ENCODE assay signal across 7 cellular contexts in the genomic region with DNA sequence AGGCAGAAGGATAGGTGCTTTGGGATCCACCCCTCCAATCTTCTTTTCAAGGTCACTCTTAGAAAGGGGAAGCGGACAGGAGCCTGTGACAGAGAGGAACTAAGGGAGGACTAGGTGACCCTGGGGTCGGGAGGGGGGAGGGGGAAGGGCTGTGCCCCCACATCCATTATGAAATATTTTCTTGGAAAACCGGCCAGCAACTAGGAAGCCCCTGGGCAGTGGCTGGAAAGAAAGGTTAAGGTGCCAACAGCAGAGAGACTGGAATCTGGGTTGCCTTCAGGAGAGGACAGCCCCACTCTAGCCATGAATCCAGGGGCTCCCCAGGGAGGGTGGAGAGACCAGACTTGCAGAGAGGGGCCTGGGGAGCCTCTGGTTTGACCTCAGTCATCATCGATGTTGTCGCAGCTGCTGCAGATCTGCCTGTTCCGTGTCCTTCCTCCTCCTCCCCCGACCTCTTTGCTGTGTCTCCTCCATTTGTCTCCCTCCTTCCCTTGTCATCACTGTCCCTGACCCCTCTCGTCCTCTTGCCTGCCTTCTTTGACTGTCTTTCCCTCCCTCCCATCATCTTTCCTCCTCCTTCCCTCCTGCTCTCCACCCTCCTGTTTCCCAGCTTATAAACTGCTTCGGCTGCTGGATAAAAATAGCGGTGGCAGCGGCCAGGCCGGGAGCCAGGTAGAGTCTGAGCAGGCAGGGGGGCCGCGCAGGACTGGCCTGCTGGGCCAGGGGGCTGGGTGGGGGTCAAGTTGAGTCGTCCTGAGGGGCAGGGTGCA. TPM values are rescaled to one million over a fixed set of nuclear protein-coding genes. Genes with fewer than 3 reads are reported as not detected.
DNase-seq lines count a peak whose midpoint lies in the region; ATAC-seq and TF ChIP-seq lines count a peak whose summit lies in the region.
"Had no signal": no experiment of that assay in that cellular context is flagged by ENCODE, and none has a peak within 500 bp of the region (broad histone marks: within the 10 kb centered on the region; RNA-seq: fewer than 3 reads in every experiment).

No MANE protein-coding gene starts in this region.

- H3K9ac ChIP-seq in parathyroid adenoma: no peak overlapping the region

- H3K79me2 ChIP-seq in parathyroid adenoma: no peaks in the 10 kb centered on the region

- H3K4me1 ChIP-seq in parathyroid adenoma: peaks cover 7% of the 10 kb centered on the region

- peaks cover 50% of the 10 kb centered on the region for H3K36me3 ChIP-seq in KOPT-K1 (ENCODE audit: insufficient read depth, low read length)
- H3K36me3 ChIP-seq in parathyroid adenoma (ENCODE audit: control insufficient read depth, insufficient read depth, low read length): no peaks in the 10 kb centered on the region

- peaks cover 2% of the 10 kb centered on the region for H3K36me3 Mint-ChIP-seq in activated naive CD4-positive, alpha-beta T cell treated with anti-CD3 and anti-CD28 coated beads, Interleukin-2, amount 10 ng/mL, durations not matched to agents 7 days and 5 days
- no peaks in the 10 kb centered on the region for H3K36me3 Mint-ChIP-seq in naive thymus-derived CD8-positive, alpha-beta T cell

- TF ChIP-seq CTCF in parathyroid adenoma (IDR thresholded peaks at IDR 0.05): no peak

- H2AFZ ChIP-seq in parathyroid adenoma: peak overlapping the region; percentile 50

- DNase-seq in cerebellum (ENCODE audit: low spot score): peak; percentile 48
- DNase-seq in activated naive CD4-positive, alpha-beta T cell treated with anti-CD3 and anti-CD28 coated beads, Interleukin-2, amount 10 ng/mL, durations not matched to agents 7 days and 5 days: no peak
- DNase-seq in naive thymus-derived CD8-positive, alpha-beta T cell: no peak

- H3K27me3 Mint-ChIP-seq in activated naive CD4-positive, alpha-beta T cell treated with anti-CD3 and anti-CD28 coated beads, Interleukin-2, amount 10 ng/mL, durations not matched to agents 7 days and 5 days: peaks cover 14% of the 10 kb centered on the region
- no peaks in the 10 kb centered on the region for H3K27me3 Mint-ChIP-seq in naive thymus-derived CD8-positive, alpha-beta T cell

- no peak overlapping the region for H3K4me3 Mint-ChIP-seq in activated naive CD4-positive, alpha-beta T cell treated with anti-CD3 and anti-CD28 coated beads, Interleukin-2, amount 10 ng/mL, durations not matched to agents 7 days and 5 days
- no peak overlapping the region for H3K4me3 Mint-ChIP-seq in naive thymus-derived CD8-positive, alpha-beta T cell

- H3K4me3 ChIP-seq in parathyroid adenoma (ENCODE audit: low read depth, low read length): no peak overlapping the region

- no peak for ATAC-seq in naive thymus-derived CD8-positive, alpha-beta T cell
- ATAC-seq in HG02642 (IDR thresholded peaks at IDR 0.05; ENCODE audit: poor library complexity, unreplicated experiment): no peak

- no peak overlapping the region for H3K4me2 ChIP-seq in parathyroid adenoma (ENCODE audit: low read length)

- H3K27me3 ChIP-seq in parathyroid adenoma (ENCODE audit: control insufficient read depth, insufficient read depth, low read length): no peaks in the 10 kb centered on the region

- H3K9me3 ChIP-seq in KOPT-K1 (ENCODE audit: insufficient read depth, low read length, poor library complexity, severe bottlenecking) (no peaks in the 10 kb centered on the region), parathyroid adenoma (ENCODE audit: control insufficient read depth, low read length) (no peaks in the 10 kb centered on the region)

- H3K27ac ChIP-seq in KOPT-K1 (ENCODE audit: low read depth, low read length, poor library complexity, severe bottlenecking) (peak overlapping the region; percentile 85), parathyroid adenoma (peak overlapping the region; percentile 20)

- CTCF ChIA-PET in activated naive CD4-positive, alpha-beta T cell treated with anti-CD3 and anti-CD28 coated beads, Interleukin-2, amount 10 ng/mL, durations not matched to agents 7 days and 5 days (lab: Charles Lee): interaction anchor here (1.7 to 2.5 kb wide), 2 partner anchors 11 to 54 kb away, joined by 7 to 11 read pairs; no protein-coding TSS in a partner anchor

- POLR2A ChIA-PET in naive thymus-derived CD8-positive, alpha-beta T cell (lab: Charles Lee): interaction anchor here (1.6 to 5.4 kb wide), 2 partner anchors 11 to 20 kb away, joined by 4 to 47 read pairs; a partner anchor contains a TSS

- H3K4me1 Mint-ChIP-seq in activated naive CD4-positive, alpha-beta T cell treated with anti-CD3 and anti-CD28 coated beads, Interleukin-2, amount 10 ng/mL, durations not matched to agents 7 days and 5 days: peaks cover 24% of the 10 kb centered on the region
- H3K4me1 Mint-ChIP-seq in naive thymus-derived CD8-positive, alpha-beta T cell: peaks cover 10 to 25% (median 17%) of the 10 kb centered on the region in 4 donors

- H3K27ac Mint-ChIP-seq in activated naive CD4-positive, alpha-beta T cell treated with anti-CD3 and anti-CD28 coated beads, Interleukin-2, amount 10 ng/mL, durations not matched to agents 7 days and 5 days: no peak overlapping the region
- no peak overlapping the region for H3K27ac Mint-ChIP-seq in naive thymus-derived CD8-positive, alpha-beta T cell

- H3K9me3 Mint-ChIP-seq in activated naive CD4-positive, alpha-beta T cell treated with anti-CD3 and anti-CD28 coated beads, Interleukin-2, amount 10 ng/mL, durations not matched to agents 7 days and 5 days: no peaks in the 10 kb centered on the region
- no peaks in the 10 kb centered on the region for H3K9me3 Mint-ChIP-seq in naive thymus-derived CD8-positive, alpha-beta T cell

RNA-seq across cellular contexts. Expression of a gene that starts 3.2 kb away (rescaled TPM):
- 10.8 TPM for total RNA-seq in cerebellum
- total RNA-seq in naive thymus-derived CD8-positive, alpha-beta T cell: 1 to 10 TPM; 1.3 to 2.3 TPM
- 1 to 10 TPM; 2.0 to 2.6 (median 2.5) TPM for polyA plus RNA-seq in naive thymus-derived CD8-positive, alpha-beta T cell

RNA-seq across cellular contexts. Expression of a gene that starts 9.8 kb away (rescaled TPM):
- not detected for total RNA-seq in cerebellum
- not detected for total RNA-seq in naive thymus-derived CD8-positive, alpha-beta T cell
- not detected for polyA plus RNA-seq in naive thymus-derived CD8-positive, alpha-beta T cell
- total RNA-seq: endothelial cell of umbilical vein had no signal

RNA-seq across cellular contexts. Expression of a gene that starts 20.3 kb away (rescaled TPM):
- 210 TPM for total RNA-seq in cerebellum
- 100 to 1,000 TPM; 480 to 502 TPM for total RNA-seq in naive thymus-derived CD8-positive, alpha-beta T cell
- 100 to 1,000 TPM; 420 to 607 (median 518) TPM for polyA plus RNA-seq in naive thymus-derived CD8-positive, alpha-beta T cell

RNA-seq across cellular contexts. Expression of a gene that starts 30.8 kb away (rescaled TPM):
- 23.9 TPM for total RNA-seq in cerebellum
- 10 to 100 TPM; 18.0 to 18.3 TPM for total RNA-seq in naive thymus-derived CD8-positive, alpha-beta T cell
- 10 to 100 TPM; 31.9 to 40.1 (median 39.0) TPM for polyA plus RNA-seq in naive thymus-derived CD8-positive, alpha-beta T cell

RNA-seq across cellular contexts. Expression of a gene that starts 38.8 kb away (rescaled TPM):
- 4.5 TPM for total RNA-seq in cerebellum
- 10 to 100 TPM; 11.4 to 14.4 TPM for total RNA-seq in naive thymus-derived CD8-positive, alpha-beta T cell
- polyA plus RNA-seq in naive thymus-derived CD8-positive, alpha-beta T cell: 1 to 10 TPM; 2.7 to 4.1 (median 3.6) TPM
